8 cellular contexts compared by ENCODE assay signal in the genomic region with DNA sequence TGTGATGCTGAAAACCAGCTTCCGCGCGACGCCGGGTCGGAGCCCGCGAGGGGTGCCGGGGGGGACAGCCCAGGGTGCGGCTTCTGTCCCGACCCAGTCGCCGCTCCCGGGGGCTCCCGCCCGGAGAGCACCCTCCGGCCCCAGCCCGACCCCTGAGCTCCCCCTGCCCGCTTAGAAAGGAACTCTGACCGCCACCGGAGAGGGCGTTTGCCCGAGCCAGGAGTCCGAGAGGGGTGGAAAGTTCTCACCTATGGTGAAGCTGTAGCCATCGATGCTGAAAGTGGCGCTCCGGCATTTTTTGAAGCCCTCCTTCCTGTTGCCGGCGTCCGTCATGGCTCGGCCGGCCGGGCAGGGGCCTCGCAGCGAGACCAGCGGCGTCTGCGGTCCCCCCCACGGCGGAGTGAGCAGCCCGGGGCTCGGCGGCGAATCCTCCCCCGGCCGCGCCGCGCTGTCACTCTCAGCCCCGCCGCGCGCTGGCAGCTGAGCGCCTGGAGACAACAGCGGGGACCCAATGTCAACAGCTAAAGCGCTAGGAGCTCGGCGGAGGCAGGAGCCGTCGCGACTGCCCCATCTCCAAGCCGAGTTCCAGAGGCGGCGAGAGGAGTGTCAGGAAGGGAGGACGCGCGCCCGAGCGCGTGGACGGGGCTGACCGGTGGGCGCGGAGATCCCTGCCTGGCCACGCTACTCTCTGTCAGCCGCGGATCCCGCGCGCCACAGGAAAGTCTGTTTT.
A peak's percentile ranks its signal among the peaks of the same experiment; 100 is the strongest.
DNase-seq lines count a peak whose midpoint lies in the region; ATAC-seq and TF ChIP-seq lines count a peak whose summit lies in the region.

No MANE protein-coding gene starts in this region.

- H3K9me3 ChIP-seq in esophagus (ENCODE audit: control insufficient read depth in 2 of 2, insufficient read depth in 1 of 2, low read depth in 1 of 2, low read length in 1 of 2) (no peaks in the 10 kb centered on the region), neural cell (ENCODE audit: low read length) (no peaks in the 10 kb centered on the region)

- peaks cover 39% of the 10 kb centered on the region for H3K27me3 Mint-ChIP-seq in activated T-helper 1 cell treated with anti-CD3 and anti-CD28 coated beads, Interleukin-12 subunit alpha, Interleukin-12 subunit beta, Interleukin-2, Interleukin-4 antibody, amounts not matched to agents 30 ng/mL and 10 ng/mL and 1 ng/mL, durations not matched to agents 14 hours and 24 hours and 36 hours (ENCODE audit: insufficient read depth)

- ATAC-seq in GM19324 (IDR thresholded peaks at IDR 0.05; ENCODE audit: low FRiP score, unreplicated experiment) = no peak
- no peak for ATAC-seq in HG03045 (IDR thresholded peaks at IDR 0.05; ENCODE audit: unreplicated experiment)

- no peak overlapping the region for H3K4me3 Mint-ChIP-seq in activated T-helper 1 cell treated with anti-CD3 and anti-CD28 coated beads, Interleukin-12 subunit alpha, Interleukin-12 subunit beta, Interleukin-2, Interleukin-4 antibody, amounts not matched to agents 30 ng/mL and 10 ng/mL and 1 ng/mL, durations not matched to agents 14 hours and 24 hours and 36 hours

- WGBS in esophagus, 2 donors = 2 to 5% methylated on average over 71 to 80 of the region's 80 CpGs

- H2AFZ ChIP-seq in neural cell (ENCODE audit: low read depth, low read length) = peak overlapping the region; percentile 43

- H3K4me1 ChIP-seq in esophagus (ENCODE audit: control insufficient read depth in 2 of 2, insufficient read depth in 2 of 2, low read length in 1 of 2) = peaks cover 0 to 7% of the 10 kb centered on the region in 2 donors

- no peaks in the 10 kb centered on the region for H3K4me1 Mint-ChIP-seq in activated T-helper 1 cell treated with anti-CD3 and anti-CD28 coated beads, Interleukin-12 subunit alpha, Interleukin-12 subunit beta, Interleukin-2, Interleukin-4 antibody, amounts not matched to agents 30 ng/mL and 10 ng/mL and 1 ng/mL, durations not matched to agents 14 hours and 24 hours and 36 hours (ENCODE audit: low read depth)

- H3K9me3 Mint-ChIP-seq in activated T-helper 1 cell treated with anti-CD3 and anti-CD28 coated beads, Interleukin-12 subunit alpha, Interleukin-12 subunit beta, Interleukin-2, Interleukin-4 antibody, amounts not matched to agents 30 ng/mL and 10 ng/mL and 1 ng/mL, durations not matched to agents 14 hours and 24 hours and 36 hours = no peaks in the 10 kb centered on the region

- DNase-seq in AG10803 (ENCODE audit: low read depth) (no peak), NCI-H1105 (lab: John Stamatoyannopoulos, UW) (peak; percentile 27), MV-4-11 (lab: John Stamatoyannopoulos, UW) (no peak)
- no peak for DNase-seq in activated T-helper 1 cell treated with anti-CD3 and anti-CD28 coated beads, Interleukin-12 subunit alpha, Interleukin-12 subunit beta, Interleukin-2, Interleukin-4 antibody, amounts not matched to agents 30 ng/mL and 10 ng/mL and 1 ng/mL, durations not matched to agents 14 hours and 24 hours and 36 hours (ENCODE audit: low spot score)

- no peaks in the 10 kb centered on the region for H4K20me1 ChIP-seq in neural cell (ENCODE audit: insufficient read depth)

- H3K27me3 ChIP-seq in esophagus (ENCODE audit: control insufficient read depth in 1 of 2, insufficient read depth in 2 of 2, low read length in 2 of 2) = peaks cover 4 to 6% of the 10 kb centered on the region in 2 donors
- H3K27me3 ChIP-seq in neural cell (ENCODE audit: insufficient read depth, low read depth, low read length) = peaks cover 35% of the 10 kb centered on the region

- H3F3A ChIP-seq in neural cell (ENCODE audit: insufficient read depth, low read length, poor library complexity, severe bottlenecking) = no peaks in the 10 kb centered on the region

- H3K27ac ChIP-seq in esophagus (ENCODE audit: low read depth in 2 of 2, low read length in 1 of 2) (no peak overlapping the region), neural cell (ENCODE audit: low read length) (peak overlapping the region; percentile 15)

- H3K36me3 ChIP-seq in esophagus (ENCODE audit: control insufficient read depth in 2 of 2, insufficient read depth in 2 of 2, low read length in 1 of 2) (no peaks in the 10 kb centered on the region), neural cell (ENCODE audit: insufficient read depth, low read length) (no peaks in the 10 kb centered on the region)

- H3K36me3 Mint-ChIP-seq in activated T-helper 1 cell treated with anti-CD3 and anti-CD28 coated beads, Interleukin-12 subunit alpha, Interleukin-12 subunit beta, Interleukin-2, Interleukin-4 antibody, amounts not matched to agents 30 ng/mL and 10 ng/mL and 1 ng/mL, durations not matched to agents 14 hours and 24 hours and 36 hours (ENCODE audit: low read depth) = no peaks in the 10 kb centered on the region

- H3K79me2 ChIP-seq in neural cell (replicated peaks; ENCODE audit: insufficient read depth, low read length) = no peaks in the 10 kb centered on the region

- peak; percentile 45 for TF ChIP-seq EP300 in neural cell (conservative IDR thresholded peaks at IDR 0.05; ENCODE audit: poor library complexity, severe bottlenecking)

- H3K9me2 ChIP-seq in neural cell (ENCODE audit: insufficient read depth, low read length) = no peaks in the 10 kb centered on the region

- no peak overlapping the region for H3K27ac Mint-ChIP-seq in activated T-helper 1 cell treated with anti-CD3 and anti-CD28 coated beads, Interleukin-12 subunit alpha, Interleukin-12 subunit beta, Interleukin-2, Interleukin-4 antibody, amounts not matched to agents 30 ng/mL and 10 ng/mL and 1 ng/mL, durations not matched to agents 14 hours and 24 hours and 36 hours

- peak; percentile 30 for TF ChIP-seq RAD21 in neural cell (conservative IDR thresholded peaks at IDR 0.05)

- H3K4me2 ChIP-seq in neural cell (ENCODE audit: low read length) = peak overlapping the region; percentile 62

- intact Hi-C loops in activated T-helper 1 cell treated with anti-CD3 and anti-CD28 coated beads, Interleukin-12 subunit alpha, Interleukin-12 subunit beta, Interleukin-2, Interleukin-4 antibody, amounts not matched to agents 30 ng/mL and 10 ng/mL and 1 ng/mL, durations not matched to agents 14 hours and 24 hours and 36 hours (cut with micrococcal nuclease) = no loop called here

- TF ChIP-seq CTCF in AG10803 (conservative IDR thresholded peaks at IDR 0.05; ENCODE audit: low read length) = no peak
- TF ChIP-seq CTCF in neural cell (IDR thresholded peaks at IDR 0.05; ENCODE audit: poor library complexity, severe bottlenecking) = peak; percentile 32

- peak overlapping the region; percentile 65 for H3K9ac ChIP-seq in neural cell (ENCODE audit: low read length)

- peak overlapping the region; percentile 30 for H3K4me3 ChIP-seq in AG10803 (ENCODE audit: low read length)
- H3K4me3 ChIP-seq in esophagus (ENCODE audit: low read depth in 1 of 2, low read length in 2 of 2) = peak overlapping the region; percentile 42 to 50
- H3K4me3 ChIP-seq in neural cell (ENCODE audit: low read length) = peak overlapping the region; percentile 77

TF ChIP-seq in neural cell, 6 proteins besides CTCF, POLR2A, EP300 and RAD21:
- TF ChIP-seq POLR2AphosphoS5 (IDR thresholded peaks at IDR 0.05) (no peak), MXI1 (conservative IDR thresholded peaks at IDR 0.05; ENCODE audit: poor library complexity, severe bottlenecking) (peak; percentile 39), SMC3 (conservative IDR thresholded peaks at IDR 0.05; ENCODE audit: poor library complexity) (peak; percentile 32), EZH2 (IDR thresholded peaks at IDR 0.05; ENCODE audit: borderline replicate concordance, insufficient read depth, low read length, poor library complexity, severe bottlenecking) (no peak), TAF1 (IDR thresholded peaks at IDR 0.05; ENCODE audit: low read depth) (no peak)
- TF ChIP-seq, protein P1, sequence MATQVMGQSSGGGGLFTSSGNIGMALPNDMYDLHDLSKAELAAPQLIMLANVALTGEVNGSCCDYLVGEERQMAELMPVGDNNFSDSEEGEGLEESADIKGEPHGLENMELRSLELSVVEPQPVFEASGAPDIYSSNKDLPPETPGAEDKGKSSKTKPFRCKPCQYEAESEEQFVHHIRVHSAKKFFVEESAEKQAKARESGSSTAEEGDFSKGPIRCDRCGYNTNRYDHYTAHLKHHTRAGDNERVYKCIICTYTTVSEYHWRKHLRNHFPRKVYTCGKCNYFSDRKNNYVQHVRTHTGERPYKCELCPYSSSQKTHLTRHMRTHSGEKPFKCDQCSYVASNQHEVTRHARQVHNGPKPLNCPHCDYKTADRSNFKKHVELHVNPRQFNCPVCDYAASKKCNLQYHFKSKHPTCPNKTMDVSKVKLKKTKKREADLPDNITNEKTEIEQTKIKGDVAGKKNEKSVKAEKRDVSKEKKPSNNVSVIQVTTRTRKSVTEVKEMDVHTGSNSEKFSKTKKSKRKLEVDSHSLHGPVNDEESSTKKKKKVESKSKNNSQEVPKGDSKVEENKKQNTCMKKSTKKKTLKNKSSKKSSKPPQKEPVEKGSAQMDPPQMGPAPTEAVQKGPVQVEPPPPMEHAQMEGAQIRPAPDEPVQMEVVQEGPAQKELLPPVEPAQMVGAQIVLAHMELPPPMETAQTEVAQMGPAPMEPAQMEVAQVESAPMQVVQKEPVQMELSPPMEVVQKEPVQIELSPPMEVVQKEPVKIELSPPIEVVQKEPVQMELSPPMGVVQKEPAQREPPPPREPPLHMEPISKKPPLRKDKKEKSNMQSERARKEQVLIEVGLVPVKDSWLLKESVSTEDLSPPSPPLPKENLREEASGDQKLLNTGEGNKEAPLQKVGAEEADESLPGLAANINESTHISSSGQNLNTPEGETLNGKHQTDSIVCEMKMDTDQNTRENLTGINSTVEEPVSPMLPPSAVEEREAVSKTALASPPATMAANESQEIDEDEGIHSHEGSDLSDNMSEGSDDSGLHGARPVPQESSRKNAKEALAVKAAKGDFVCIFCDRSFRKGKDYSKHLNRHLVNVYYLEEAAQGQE (IDR thresholded peaks at IDR 0.05; ENCODE audit: borderline replicate concordance) = no peak
